9 cellular contexts compared by ENCODE assay signal in genomic region chr7:107660381-107661080, GRCh38. TPM values are rescaled to one million over a fixed set of nuclear protein-coding genes. Genes with fewer than 3 reads are reported as not detected.
DNase-seq lines count a peak whose midpoint lies in the region; ATAC-seq, FAIRE-seq and TF ChIP-seq lines count a peak whose summit lies in the region.
"Had no signal": no experiment of that assay in that cellular context is flagged by ENCODE, and none has a peak within 500 bp of the region (broad histone marks: within the 10 kb centered on the region; RNA-seq: fewer than 3 reads in every experiment).

SLC26A4 (plus strand) TSS chr7:107660828; CDS start chr7:107661642, 814 bp downstream.

- no peak for FAIRE-seq in GM12878 (lab: Jason Lieb, UNC)
- FAIRE-seq: colon had no signal

- in situ Hi-C loops in GM12878 (cut with MboI): no loop called here

- CTCF ChIA-PET in GM12878 (lab: Yijun Ruan, JAX): no interaction called here

- H4K20me1 ChIP-seq in GM12878 (ENCODE audit: control insufficient read depth, insufficient read depth): no peaks in the 10 kb centered on the region

- no peaks in the 10 kb centered on the region for H3K79me2 ChIP-seq in GM12878 (ENCODE audit: control insufficient read depth, insufficient read depth, low read length)

- SMC1A ChIA-PET in GM12878 (lab: Charles Lee; ENCODE audit: uncharacterized antibody, unreplicated experiment): no interaction called here

- no peak within 1 kb of the TSS for H3K27ac ChIP-seq in GM12878 (ENCODE audit: control insufficient read depth, insufficient read depth)

- no peak for TF ChIP-seq EP300 in GM12878 (IDR thresholded peaks at IDR 0.05; ENCODE audit: borderline replicate concordance in 1 of 2, control insufficient read depth in 1 of 2, low read depth in 2 of 2, low read length in 2 of 2)

- WGBS in GM12878 (ENCODE audit: insufficient coverage, insufficient replicate concordance, low lambda C conversion rate, missing lambda C conversion rate): 2% methylated on average over 35 of the region's 37 CpGs

- peak; percentile 50 for DNase-seq in activated T-cell treated with anti-CD3 and anti-CD28 coated beads for 48 hours (ENCODE audit: low read depth)
- no peak for DNase-seq in activated T-cell treated with anti-CD3 and anti-CD28 coated beads for 4 hours
- peak; percentile 35 for DNase-seq in MV-4-11 (lab: John Stamatoyannopoulos, UW)
- no peak for DNase-seq in GM12878 (ENCODE audit: low read depth, low spot score)
- DNase-seq in kidney epithelial cell (ENCODE audit: low read depth): no peak
- peak; percentile 75 for DNase-seq in stimulated activated CD8-positive, alpha-beta memory T cell treated with anti-CD3 and anti-CD28 coated beads, Interleukin-4, amount 100 ng/mL, for 48 hours
- DNase-seq in DMS153 (lab: John Stamatoyannopoulos, UW): no peak
- DNase-seq in SHP77 (lab: John Stamatoyannopoulos, UW): no peak

- no peak within 1 kb of the TSS for H3K9ac ChIP-seq in GM12878 (ENCODE audit: control insufficient read depth, insufficient read depth, low read length)

- H3K4me3 ChIP-seq in GM12878: peak within 1 kb of the TSS; percentile 52
- H3K4me3 ChIP-seq in kidney epithelial cell (ENCODE audit: low read depth, low read length): peak within 1 kb of the TSS; percentile 42

- no peak for TF ChIP-seq RAD21 in GM12878 (IDR thresholded peaks at IDR 0.05; ENCODE audit: insufficient read depth, low read depth, low read length)

- peak within 1 kb of the TSS; percentile 37 for H2AFZ ChIP-seq in GM12878 (ENCODE audit: control insufficient read depth, low read depth, low read length)

- no peaks in the 10 kb centered on the region for H3K9me3 ChIP-seq in GM12878 (replicated peaks; ENCODE audit: control insufficient read depth, insufficient read depth, low read length)

- H3K36me3 ChIP-seq in GM12878 (ENCODE audit: control insufficient read depth in 2 of 2, insufficient read depth in 2 of 2, low read length in 1 of 2): no peaks in the 10 kb centered on the region
- H3K36me3 ChIP-seq in kidney epithelial cell (ENCODE audit: control insufficient read depth, insufficient read depth, low read length): no peaks in the 10 kb centered on the region

- POLR2A ChIA-PET in GM12878 (lab: Charles Lee): no interaction called here

- TF ChIP-seq CTCF in GM12878 (IDR thresholded peaks at IDR 0.05 in 2 of 3, conservative IDR thresholded peaks at IDR 0.05 in 1 of 3; ENCODE audit: control insufficient read depth in 2 of 3, extremely low read depth in 1 of 3, insufficient read depth in 1 of 3, low read depth in 3 of 3, low read length in 3 of 3) (no peak), kidney epithelial cell (IDR thresholded peaks at IDR 0.05; ENCODE audit: insufficient read depth, low read length, poor library complexity, severe bottlenecking) (no peak)

- RAD21 ChIA-PET in GM12878 (lab: Charles Lee; ENCODE audit: unreplicated experiment): no interaction called here

- H3K27me3 ChIP-seq in GM12878 (replicated peaks in 1 of 2; ENCODE audit: control insufficient read depth in 2 of 2, insufficient read depth in 2 of 2, low read length in 1 of 2): peaks cover 15 to 28% of the 10 kb centered on the region in 2 experiments
- peaks cover 24% of the 10 kb centered on the region for H3K27me3 ChIP-seq in kidney epithelial cell (ENCODE audit: control insufficient read depth, insufficient read depth, low read length)

- BruUV-seq in GM12878 (replicated peaks; lab: Mats Ljungman, UMichigan): no TSS peak

- intact Hi-C loops in GM12878 (cut with micrococcal nuclease; ENCODE audit: unreplicated experiment): no loop called here

- ATAC-seq in GM12878: peak; percentile 62

- TF ChIP-seq POLR2A in GM12878 (IDR thresholded peaks at IDR 0.05; ENCODE audit: low read depth, low read length): no peak

- peaks cover 11% of the 10 kb centered on the region for H3K4me1 ChIP-seq in GM12878 (ENCODE audit: control insufficient read depth, insufficient read depth, low read length)

- peak within 1 kb of the TSS; percentile 91 for H3K4me2 ChIP-seq in GM12878 (ENCODE audit: control insufficient read depth, insufficient read depth)

TF ChIP-seq in GM12878, 131 proteins besides CTCF, POLR2A, EP300 and RAD21:
- TF ChIP-seq SIN3A (IDR thresholded peaks at IDR 0.05; ENCODE audit: low read depth, low read length) (no peak), RUNX3 (IDR thresholded peaks at IDR 0.05; ENCODE audit: low read length) (peak; percentile 19; the same call in 1 of the 2 replicates), STAT3 (IDR thresholded peaks at IDR 0.05; ENCODE audit: low read depth, low read length) (no peak), SUZ12 (IDR thresholded peaks at IDR 0.05; ENCODE audit: unreplicated experiment) (peak; percentile 15), LARP7 (IDR thresholded peaks at IDR 0.05) (no peak), SMARCA5 (IDR thresholded peaks at IDR 0.05) (no peak), EZH2 (IDR thresholded peaks at IDR 0.05; ENCODE audit: borderline replicate concordance, control insufficient read depth, low read depth, low read length) (no peak)

RNA-seq across cellular contexts. Expression of gene SLC26A4, which starts in this region (rescaled TPM):
- total RNA-seq in GM12878 (2013; cell fraction: nucleolus; rRNA removed): 0.65 TPM in 1 of 2 replicates, not detected in the other
- total RNA-seq in GM12878 (2014; rRNA removed): 0.06 TPM in 1 of 2 replicates, not detected in the other
- total RNA-seq in GM12878 (2014; rRNA removed; fragmentation: Illumina TruSeq; extraction: Trizol): 0.09 and 0.18 TPM in 2 replicates
- not detected in 2 replicates for total RNA-seq in GM12878 (2021)
- not detected for polyA plus RNA-seq in GM12878 (2011; ENCODE audit: low read depth)
- polyA plus RNA-seq in GM12878 (2011; rRNA removed): 0.08 and 0.17 TPM in 2 replicates
- 0.02 and 0.21 TPM in 2 replicates for polyA plus RNA-seq in GM12878 (2011; cell fraction: cytosol; rRNA removed)
- polyA plus RNA-seq in GM12878 (2011; cell fraction: nucleus; rRNA removed): 0.12 and 0.34 TPM in 2 replicates
- polyA plus RNA-seq in GM12878 (2012): 0.03 TPM in 1 of 2 replicates, not detected in the other
- 0.01 and 0.21 TPM in 2 replicates for polyA plus RNA-seq in GM12878 (2014; fragmentation: Illumina TruSeq; extraction: Trizol)
- not detected for polyA plus RNA-seq in GM12878 (2014; fragmentation: Nextera tagmentation; extraction: Ambion mirVana)
- 0.20 TPM in 1 of 2 replicates, not detected in the other for polyA plus RNA-seq in GM12878 (2014; rRNA removed)
- polyA plus RNA-seq in GM12878 (2016; fragmentation: Nextera tagmentation; extraction: Ambion mirVana): under 1 TPM in 1 of 2 experiments, not detected in 1; 0.16 TPM
- 0.05 TPM in 1 of 2 replicates, not detected in the other for polyA minus RNA-seq in GM12878 (2011; rRNA and poly(A)+ RNA removed)
- polyA minus RNA-seq in GM12878 (2011; cell fraction: cytosol; rRNA and poly(A)+ RNA removed): not detected in 2 replicates
- 0.12 TPM in 1 of 2 replicates, not detected in the other for polyA minus RNA-seq in GM12878 (2011; cell fraction: nucleus; rRNA and poly(A)+ RNA removed)
- 0.14 and 0.25 TPM in 2 replicates for total RNA-seq in kidney epithelial cell

Comparison
In these comparisons a context has a peak if more than half of its experiments do, and no peak if none do; other contexts are left out.
1. DNase-seq: peak in activated T-cell treated with anti-CD3 and anti-CD28 coated beads for 48 hours (single experiment), MV-4-11 (single experiment) and stimulated activated CD8-positive, alpha-beta memory T cell treated with anti-CD3 and anti-CD28 coated beads, Interleukin-4, amount 100 ng/mL, for 48 hours (single experiment); none in activated T-cell treated with anti-CD3 and anti-CD28 coated beads for 4 hours (single experiment), GM12878 (single experiment), kidney epithelial cell (single experiment), DMS153 (single experiment) and SHP77 (0 of 2).
2. Peak in ATAC-seq, H3K4me3 ChIP-seq and H3K4me2 ChIP-seq in GM12878; RNA of the gene not detected or under 1 TPM.